ENCODE assay signal across 37 cellular contexts in genomic region chr16:50634947-50635346, GRCh38. TPM values are rescaled to one million over a fixed set of nuclear protein-coding genes. Genes with fewer than 3 reads are reported as not detected.
"Had no signal": no experiment of that assay in that cellular context is flagged by ENCODE, and none has a peak within 500 bp of the region (broad histone marks: within the 10 kb centered on the region; RNA-seq: fewer than 3 reads in every experiment).

No MANE protein-coding gene starts in this region.

- H3K4me2 ChIP-seq: smooth muscle cell had no signal

- H3K27me3 ChIP-seq: ascending aorta, cardiac muscle cell, colonic mucosa, gastroesophageal sphincter, stomach, thyroid gland, upper lobe of left lung, vagina had no signal

- H3K4me3 ChIP-seq: ascending aorta, cardiac muscle cell, colonic mucosa, gastroesophageal sphincter, psoas muscle, smooth muscle cell, stomach, thyroid gland, upper lobe of left lung, vagina had no signal

- H3K9ac ChIP-seq: parathyroid adenoma had no signal

- H3K36me3 ChIP-seq: cardiac muscle cell, colonic mucosa, thyroid gland, vagina had no signal

- ATAC-seq: gastroesophageal sphincter; left colon; naive thymus-derived CD4-positive, alpha-beta T cell; psoas muscle; stimulated activated naive B cell treated with anti-CD40 and anti-IgM and Interleukin-4, amounts not matched to agents 10 μg/mL and 1 μg/mL and 100 μg/mL, for 72 hours had no signal

- H3K27ac ChIP-seq: ascending aorta, cardiac muscle cell, colonic mucosa, gastroesophageal sphincter, parathyroid adenoma, psoas muscle, stomach, thyroid gland, upper lobe of left lung, vagina had no signal

- H3K9me3 ChIP-seq: ascending aorta, colonic mucosa, gastroesophageal sphincter, psoas muscle, stomach, thyroid gland, upper lobe of left lung, vagina had no signal

- H2AFZ ChIP-seq: parathyroid adenoma had no signal

- H3K4me1 ChIP-seq: ascending aorta, colonic mucosa, gastroesophageal sphincter, parathyroid adenoma, psoas muscle, thyroid gland, upper lobe of left lung, vagina had no signal

- DNase-seq: activated CD4-positive, alpha-beta memory T cell treated with anti-CD3 and anti-CD28 coated beads for 36 hours; activated CD4-positive, alpha-beta T cell treated with anti-CD3 and anti-CD28 coated beads, Interleukin-2, amount 10 ng/mL, durations not matched to agents 24 days and 14 days; activated CD4-positive, CD25-positive, alpha-beta regulatory T cell treated with anti-CD3 and anti-CD28 coated beads, Interleukin-2, amount 50 U/mL, for 72 hours; activated CD8-positive, alpha-beta memory T cell treated with anti-CD3 and anti-CD28 coated beads, Interleukin-2, amount 50 U/mL, for 4 hours; activated gamma-delta T cell; activated naive CD4-positive, alpha-beta T cell treated with anti-CD3 and anti-CD28 coated beads, Interleukin-2, amount 10 ng/mL, durations not matched to agents 7 days and 5 days; activated naive CD8-positive, alpha-beta T cell treated with anti-CD3 and anti-CD28 coated beads, Interleukin-2, amount 10 ng/mL, durations not matched to agents 7 days and 5 days; activated T-cell treated with anti-CD3 and anti-CD28 coated beads, Interleukin-2, amount 50 U/mL, for 1 hour; cerebellar nuclear complex; colonic mucosa; effector CD8-positive, alpha-beta T cell; head of caudate nucleus; hypothalamus; immature natural killer cell; kidney; left colon; mammary epithelial cell; midbrain; naive thymus-derived CD4-positive, alpha-beta T cell; occipital lobe; psoas muscle; stimulated activated CD4-positive, alpha-beta T cell treated with anti-CD3 and anti-CD28 coated beads, Interleukin-1b, Interleukin-23, amount 100 ng/mL, for 48 hours; stimulated activated CD4-positive, alpha-beta T cell treated with anti-CD3 and anti-CD28 coated beads, Interleukin-4, amount 100 ng/mL, for 4 hours; stimulated activated CD8-positive, alpha-beta memory T cell treated with anti-CD3 and anti-CD28 coated beads, Interleukin-4, amount 100 ng/mL, for 48 hours; stimulated activated naive B cell treated with anti-CD40 and anti-IgM and Interleukin-4, amounts not matched to agents 10 μg/mL and 1 μg/mL and 100 μg/mL, for 72 hours; stomach; T1000; thyroid gland; upper lobe of left lung had no signal

- H3K79me2 ChIP-seq: parathyroid adenoma had no signal

RNA-seq across cellular contexts. Expression of gene SNX20, which starts 46.2 kb away (rescaled TPM):
- total RNA-seq: cardiac muscle cell, epithelial cell of proximal tubule, mammary epithelial cell, neural crest cell, smooth muscle cell had no signal
- polyA plus RNA-seq: cardiac muscle cell, mammary epithelial cell, smooth muscle cell had no signal

RNA-seq across cellular contexts. Expression of gene NOD2, which starts 58.5 kb away (rescaled TPM):
- total RNA-seq: cardiac muscle cell had no signal
- polyA plus RNA-seq: smooth muscle cell had no signal
